In genomic region chr9:109349431-109349846, GRCh38 we compare ENCODE assay signal across 12 cellular contexts. TPM values are rescaled to one million over a fixed set of nuclear protein-coding genes. Genes with fewer than 3 reads are reported as not detected.
DNase-seq lines count a peak whose midpoint lies in the region; ATAC-seq and TF ChIP-seq lines count a peak whose summit lies in the region.
"Had no signal": no experiment of that assay in that cellular context is flagged by ENCODE, and none has a peak within 500 bp of the region (broad histone marks: within the 10 kb centered on the region; RNA-seq: fewer than 3 reads in every experiment).

No MANE protein-coding gene starts in this region.

- H3K79me2 ChIP-seq in PC-9 (ENCODE audit: low read depth) (no peaks in the 10 kb centered on the region), smooth muscle cell (ENCODE audit: low read depth) (no peaks in the 10 kb centered on the region)

- H3K36me3 ChIP-seq in PC-9 (ENCODE audit: low read depth) (no peaks in the 10 kb centered on the region), smooth muscle cell (ENCODE audit: low read depth) (no peaks in the 10 kb centered on the region)

- H3K4me1 ChIP-seq in PC-9 (replicated peaks; ENCODE audit: insufficient read depth), result peaks cover 40% of the 10 kb centered on the region
- peaks cover 4% of the 10 kb centered on the region for H3K4me1 ChIP-seq in smooth muscle cell (ENCODE audit: low read depth)

- no peak for ATAC-seq in activated CD4-positive, CD25-positive, alpha-beta regulatory T cell treated with anti-CD3 and anti-CD28 coated beads, Interleukin-2, amount 50 U/mL, for 24 hours
- ATAC-seq in GM19023 (IDR thresholded peaks at IDR 0.05; ENCODE audit: unreplicated experiment), result no peak

- no TSS peak for BruUV-seq in PC-9 (replicated peaks; lab: Mats Ljungman, UMichigan)

- H3F3A ChIP-seq in PC-9 (ENCODE audit: insufficient read depth, low read depth) (peaks cover 46% of the 10 kb centered on the region), smooth muscle cell (ENCODE audit: low read depth) (no peaks in the 10 kb centered on the region)

- H4K20me1 ChIP-seq in PC-9 (ENCODE audit: insufficient read depth) (no peaks in the 10 kb centered on the region), smooth muscle cell (ENCODE audit: low read depth) (no peaks in the 10 kb centered on the region)

- no peaks in the 10 kb centered on the region for H3K9me3 ChIP-seq in PC-9 (ENCODE audit: insufficient read depth, low read depth)
- H3K9me3 ChIP-seq in smooth muscle cell (replicated peaks; ENCODE audit: low read depth), result no peaks in the 10 kb centered on the region

- POLR2A ChIA-PET in PC-9 (lab: Charles Lee; ENCODE audit: unreplicated experiment), result no interaction called here

- no peaks in the 10 kb centered on the region for H3K9me2 ChIP-seq in PC-9 (ENCODE audit: insufficient read depth)

- DNase-seq in NCI-H146 (lab: John Stamatoyannopoulos, UW), result peak; percentile 88
- no peak for DNase-seq in NCI-H146 treated with DMSO at 0.1 percent for 48 hours (lab: John Stamatoyannopoulos, UW; ENCODE audit: unreplicated experiment)
- peak; percentile 26 to 94 for DNase-seq in PC-9
- peak; percentile 39 for DNase-seq in fibroblast of the conjunctiva (ENCODE audit: low read depth)
- no peak for DNase-seq in smooth muscle cell (lab: John Stamatoyannopoulos, UW; ENCODE audit: unreplicated experiment)
- DNase-seq in posterior vena cava (ENCODE audit: low spot score), result no peak
- DNase-seq: activated CD4-positive, alpha-beta T cell treated with anti-CD3 and anti-CD28 coated beads, Interleukin-2, amount 50 U/mL, for 4 hours; AML-193; aorta; GOT3 had no signal

- H2AFZ ChIP-seq in PC-9 (no peak overlapping the region), smooth muscle cell (ENCODE audit: low read depth) (no peak overlapping the region)

- CTCF ChIA-PET in PC-9 (lab: Charles Lee), result interaction anchor here (0.7 kb wide), 1 partner anchor 155 kb away, joined by 14 read pairs; no protein-coding TSS in a partner anchor

- H3K9ac ChIP-seq in smooth muscle cell (ENCODE audit: low read depth), result no peak overlapping the region

- H3K27me3 ChIP-seq in PC-9 (ENCODE audit: insufficient read depth, low read depth), result no peaks in the 10 kb centered on the region
- no peaks in the 10 kb centered on the region for H3K27me3 ChIP-seq in smooth muscle cell (ENCODE audit: low read depth)

- H3K4me2 ChIP-seq in PC-9, result peak overlapping the region; percentile 32
- H3K4me2 ChIP-seq in smooth muscle cell, result peak overlapping the region; percentile 2

- intact Hi-C loops in PC-9 (cut with micrococcal nuclease; ENCODE audit: unreplicated experiment), result loop anchor here (2.0 to 10.0 kb wide), 3 partner anchors 19 to 415 kb away; partner anchors contain the start of genes ABITRAM and ELP1
- intact Hi-C loops in posterior vena cava (cut with DNase I), result no loop called here

- H3K27ac ChIP-seq in PC-9 (peak overlapping the region; percentile 29; the same call in 1 of the 2 replicates), smooth muscle cell (ENCODE audit: low read depth) (peak overlapping the region; percentile 43)

- no peak for TF ChIP-seq CTCF in PC-9 (conservative IDR thresholded peaks at IDR 0.05)
- TF ChIP-seq CTCF in smooth muscle cell (IDR thresholded peaks at IDR 0.05; ENCODE audit: borderline replicate concordance, insufficient read depth, poor library complexity, severe bottlenecking), result no peak

- H3K4me3 ChIP-seq in PC-9, result no peak overlapping the region
- no peak overlapping the region for H3K4me3 ChIP-seq in smooth muscle cell

RNA-seq across cellular contexts. Expression of gene EPB41L4B, which starts 28.6 kb away (rescaled TPM):
- 4.2 and 5.0 TPM in 2 replicates for total RNA-seq in PC-9 (2021)
- 2.5 and 5.2 TPM in 2 replicates for total RNA-seq in smooth muscle cell
- 0.74 and 1.9 TPM in 2 replicates for polyA plus RNA-seq in smooth muscle cell
- under 1 TPM; 0.28 to 0.62 TPM for total RNA-seq in posterior vena cava

Comparison
In these comparisons a context has a peak if more than half of its experiments do, and no peak if none do; other contexts are left out.
1. DNase-seq: peak in NCI-H146 (single experiment), PC-9 (2 of 2) and fibroblast of the conjunctiva (single experiment); none in NCI-H146 treated with DMSO at 0.1 percent for 48 hours (single experiment), smooth muscle cell (single experiment) and posterior vena cava (single experiment).